26 cellular contexts compared by ENCODE assay signal in genomic region chr9:86809151-86809550, GRCh38.
"Had no signal": no experiment of that assay in that cellular context is flagged by ENCODE, and none has a peak within 500 bp of the region (broad histone marks: within the 10 kb centered on the region; RNA-seq: fewer than 3 reads in every experiment).

No MANE protein-coding gene starts in this region.

- H3K4me3 ChIP-seq: colonic mucosa, esophagus muscularis mucosa, gastroesophageal sphincter, heart left ventricle, hepatocyte, left lung, lower lobe of right lung, mucosa of descending colon had no signal

- H3K79me2 ChIP-seq: hepatocyte had no signal

- H2AFZ ChIP-seq: hepatocyte had no signal

- H3K4me1 ChIP-seq: colonic mucosa, foreskin keratinocyte, gastroesophageal sphincter, left lung, lower lobe of right lung had no signal

- H3K4me3 Mint-ChIP-seq: central memory CD8-positive, alpha-beta T cell; dendritic cell treated with granulocyte-macrophage colony-stimulating factor and Interleukin-4, amounts not matched to agents 40 ng/mL and 50 ng/mL, for 4 days; effector memory CD8-positive, alpha-beta T cell; endodermal cell; mesothelial cell of epicardium had no signal

- H3K27ac ChIP-seq: colonic mucosa, esophagus muscularis mucosa, foreskin keratinocyte, gastroesophageal sphincter, heart left ventricle, hepatocyte, left lung, lower lobe of right lung had no signal

- ATAC-seq: effector memory CD8-positive, alpha-beta T cell; foreskin keratinocyte; gastroesophageal sphincter; heart left ventricle; left cardiac atrium; left lung; left ventricle myocardium superior; lower lobe of right lung; mucosa of descending colon had no signal

- H3K36me3 ChIP-seq: colonic mucosa, esophagus muscularis mucosa, gastroesophageal sphincter, heart left ventricle, left lung, lower lobe of right lung had no signal

- H3K27me3 ChIP-seq: colonic mucosa, esophagus muscularis mucosa, foreskin keratinocyte, gastroesophageal sphincter, heart left ventricle, hepatocyte had no signal

- DNase-seq: cerebellar nuclear complex; colonic mucosa; cortex of kidney; effector CD8-positive, alpha-beta T cell; effector memory CD8-positive, alpha-beta T cell; endodermal cell; foreskin keratinocyte; heart left ventricle; hypothalamus; left cardiac atrium; left lung; left ventricle myocardium superior; lower lobe of right lung; mesenchymal stem cell; mucosa of descending colon had no signal

- H3K4me1 Mint-ChIP-seq: central memory CD8-positive, alpha-beta T cell; endodermal cell; mesothelial cell of epicardium had no signal

- H3K36me3 Mint-ChIP-seq: mesothelial cell of epicardium had no signal

- FAIRE-seq: endometrium, endothelial cell of umbilical vein, frontal cortex, islet of Langerhans, keratinocyte had no signal

- H3K9me3 Mint-ChIP-seq: central memory CD8-positive, alpha-beta T cell; dendritic cell treated with granulocyte-macrophage colony-stimulating factor and Interleukin-4, amounts not matched to agents 40 ng/mL and 50 ng/mL, for 4 days; effector memory CD8-positive, alpha-beta T cell; endodermal cell; mesothelial cell of epicardium had no signal

- H3K4me2 ChIP-seq: hepatocyte had no signal

- H3K27ac Mint-ChIP-seq: dendritic cell treated with granulocyte-macrophage colony-stimulating factor and Interleukin-4, amounts not matched to agents 40 ng/mL and 50 ng/mL, for 4 days; effector memory CD8-positive, alpha-beta T cell; endodermal cell; mesothelial cell of epicardium had no signal

- H3K9me3 ChIP-seq: colonic mucosa, esophagus muscularis mucosa, gastroesophageal sphincter, heart left ventricle, left lung, lower lobe of right lung, mucosa of descending colon had no signal
